8 cellular contexts compared by ENCODE assay signal in the genomic region with DNA sequence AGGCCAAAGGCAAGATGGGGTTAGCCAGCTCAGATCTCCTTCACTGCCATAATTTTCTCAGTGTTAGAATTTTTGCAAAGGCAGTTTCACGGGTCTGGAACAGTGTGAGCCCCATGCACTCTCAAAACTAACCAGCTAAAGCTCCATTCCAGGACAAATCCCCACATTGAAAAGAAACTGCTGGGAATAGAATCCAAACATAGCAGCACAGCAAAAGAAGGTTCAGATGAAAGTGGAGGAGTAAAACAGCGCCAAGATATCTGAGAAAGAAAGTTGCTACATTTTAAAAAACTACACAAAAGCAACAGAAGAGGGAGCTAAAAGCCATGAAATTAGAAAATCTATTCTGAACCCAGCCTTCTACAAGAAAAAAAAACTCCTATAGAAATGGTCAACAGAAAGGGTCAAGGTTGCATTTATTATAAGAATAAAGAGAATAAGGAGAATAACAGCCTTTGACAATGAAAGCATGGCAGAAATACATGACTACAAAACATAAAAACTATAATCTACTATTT. TPM values are rescaled to one million over a fixed set of nuclear protein-coding genes. Genes with fewer than 3 reads are reported as not detected.
A peak's percentile ranks its signal among the peaks of the same experiment; 100 is the strongest.
DNase-seq lines count a peak whose midpoint lies in the region; ATAC-seq and TF ChIP-seq lines count a peak whose summit lies in the region.

No MANE protein-coding gene starts in this region.

- H3K4me3 ChIP-seq in Caco-2 (ENCODE audit: low read depth, low read length) (no peak overlapping the region), suprapubic skin (no peak overlapping the region)

- WGBS in suprapubic skin, result 24% methylated on average over 2 of the region's 2 CpGs

- H3K4me3 Mint-ChIP-seq in activated B cell treated with CpG ODN at 0.5 μM for 24 hours (peak overlapping the region; percentile 28), Caco-2 (ENCODE audit: unreplicated experiment) (no peak overlapping the region)

- no peak overlapping the region for H3K27ac Mint-ChIP-seq in activated B cell treated with CpG ODN at 0.5 μM for 24 hours
- H3K27ac Mint-ChIP-seq in Caco-2 (ENCODE audit: unreplicated experiment), result no peak overlapping the region

- no peaks in the 10 kb centered on the region for H3K36me3 Mint-ChIP-seq in activated B cell treated with CpG ODN at 0.5 μM for 24 hours (ENCODE audit: low read depth)
- H3K36me3 Mint-ChIP-seq in Caco-2 (ENCODE audit: insufficient read depth, unreplicated experiment), result no peaks in the 10 kb centered on the region

- H3K4me1 Mint-ChIP-seq in activated B cell treated with CpG ODN at 0.5 μM for 24 hours (peaks cover 7% of the 10 kb centered on the region), Caco-2 (ENCODE audit: low read depth, unreplicated experiment) (no peaks in the 10 kb centered on the region)

- no peak overlapping the region for H3K27ac ChIP-seq in suprapubic skin

- H3K9me3 ChIP-seq in Caco-2 (no peaks in the 10 kb centered on the region), suprapubic skin (no peaks in the 10 kb centered on the region)

- no peaks in the 10 kb centered on the region for H3K36me3 ChIP-seq in Caco-2 (ENCODE audit: control insufficient read depth, insufficient read depth, low read length)
- H3K36me3 ChIP-seq in suprapubic skin, result no peaks in the 10 kb centered on the region

- no peaks in the 10 kb centered on the region for H3K9me3 Mint-ChIP-seq in activated B cell treated with CpG ODN at 0.5 μM for 24 hours
- H3K9me3 Mint-ChIP-seq in Caco-2 (ENCODE audit: unreplicated experiment), result no peaks in the 10 kb centered on the region

- H3K27me3 ChIP-seq in Caco-2 (replicated peaks; ENCODE audit: control insufficient read depth, insufficient read depth, low read length), result no peaks in the 10 kb centered on the region
- no peaks in the 10 kb centered on the region for H3K27me3 ChIP-seq in suprapubic skin

- TF ChIP-seq POLR2A in suprapubic skin (IDR thresholded peaks at IDR 0.05), result no peak

- TF ChIP-seq CTCF in activated B cell treated with CpG ODN at 0.5 μM for 24 hours (IDR thresholded peaks at IDR 0.05), result no peak
- TF ChIP-seq CTCF in Caco-2 (IDR thresholded peaks at IDR 0.05; ENCODE audit: insufficient read depth in 1 of 2, low read depth in 1 of 2, low read length in 1 of 2, severe bottlenecking in 1 of 2, unreplicated experiment in 1 of 2), result peak in 1 of 2 experiments; percentile 24
- TF ChIP-seq CTCF in suprapubic skin (IDR thresholded peaks at IDR 0.05), result no peak

- intact Hi-C loops in activated B cell treated with CpG ODN at 0.5 μM for 24 hours (cut with micrococcal nuclease) (loop anchor here (1.0 kb wide), 2 partner anchors 159 to 209 kb away; no protein-coding TSS in a partner anchor), Caco-2 (cut with micrococcal nuclease; ENCODE audit: unreplicated experiment) (loop anchor here (1.0 kb wide), 1 partner anchor 209 kb away; no protein-coding TSS in a partner anchor)

- H3K4me1 ChIP-seq in Caco-2, result no peaks in the 10 kb centered on the region
- no peaks in the 10 kb centered on the region for H3K4me1 ChIP-seq in suprapubic skin

- TF ChIP-seq EP300 in suprapubic skin (IDR thresholded peaks at IDR 0.05), result no peak

- BruUV-seq in Caco-2 (replicated peaks; lab: Mats Ljungman, UMichigan), result no TSS peak

- POLR2A ChIA-PET in activated B cell treated with CpG ODN at 0.5 μM for 24 hours (lab: Charles Lee), result interaction anchor here (0.6 kb wide), 1 partner anchor 313 kb away, joined by 8 read pairs; a partner anchor contains a TSS
- POLR2A ChIA-PET in Caco-2 (lab: Charles Lee), result no interaction called here

- DNase-seq in D341Med (ENCODE audit: low spot score) (peak; percentile 4), HuH-7 (ENCODE audit: low spot score) (peak; percentile 7), activated B cell treated with CpG ODN at 0.5 μM for 24 hours (no peak), left lobe of liver (ENCODE audit: low spot score) (no peak), Caco-2 (no peak), suprapubic skin (ENCODE audit: low spot score in 2 of 2) (no peak)

- CTCF ChIA-PET in activated B cell treated with CpG ODN at 0.5 μM for 24 hours (lab: Charles Lee) (interaction anchor here (0.7 to 1.3 kb wide), 3 partner anchors 158 to 209 kb away, joined by 3 to 6 read pairs (median 3); no protein-coding TSS in a partner anchor), Caco-2 (lab: Charles Lee) (interaction anchor here (0.6 to 0.7 kb wide), 3 partner anchors 10 to 211 kb away, joined by 3 to 5 read pairs (median 4); no protein-coding TSS in a partner anchor)

- ATAC-seq in activated B cell treated with CpG ODN at 0.5 μM for 24 hours (ENCODE audit: low read depth) (no peak), left lobe of liver (peak; percentile 49), GM21515 (IDR thresholded peaks at IDR 0.05; ENCODE audit: unreplicated experiment) (no peak), HG03520 (IDR thresholded peaks at IDR 0.05; ENCODE audit: unreplicated experiment) (no peak)

- no peaks in the 10 kb centered on the region for H3K27me3 Mint-ChIP-seq in activated B cell treated with CpG ODN at 0.5 μM for 24 hours
- H3K27me3 Mint-ChIP-seq in Caco-2 (ENCODE audit: insufficient read depth, unreplicated experiment), result peaks cover 3% of the 10 kb centered on the region

RNA-seq across cellular contexts. Expression of a gene that starts 39.6 kb away (rescaled TPM):
- total RNA-seq in activated B cell treated with CpG ODN at 0.5 μM for 24 hours (0.12 TPM in 1 of 2 replicates, not detected in the other), left lobe of liver (0.08 TPM), Caco-2 (2022) (0.23 TPM in 2 replicates), suprapubic skin (under 1 TPM in 3 of 4 donors, not detected in 1; 0.21 to 0.32 (median 0.25) TPM)

Comparison
In these comparisons a context has a peak if more than half of its experiments do, and no peak if none do; other contexts are left out.
1. DNase-seq: peak in D341Med (single experiment) and HuH-7 (single experiment); none in activated B cell treated with CpG ODN at 0.5 μM for 24 hours (single experiment), left lobe of liver (single experiment), Caco-2 (0 of 2) and suprapubic skin (0 of 2).